ENCODE assay signal across 8 cellular contexts in genomic region chr9:137590469-137591383, GRCh38. TPM values are rescaled to one million over a fixed set of nuclear protein-coding genes. Genes with fewer than 3 reads are reported as not detected.
DNase-seq lines count a peak whose midpoint lies in the region; ATAC-seq, FAIRE-seq and TF ChIP-seq lines count a peak whose summit lies in the region.

Gene ZMYND19 (minus strand): TSS chr9:137590512. CDS start chr9:137590263, 249 bp downstream.

- no peak within 1 kb of the TSS for H2BK15ac ChIP-seq in H1 (ENCODE audit: low read length)

- WGBS in H1 (ENCODE audit: extremely low coverage in 1 of 2, insufficient coverage in 1 of 2, insufficient read length in 1 of 2, insufficient replicate concordance in 2 of 2, low coverage in 1 of 2, low lambda C conversion rate in 2 of 2, missing lambda C conversion rate in 1 of 2), 2 experiments = 2% methylated on average over 20 of the region's 113 CpGs; no CpG with 5 or more reads in 1 of the 2 experiments

- peak within 1 kb of the TSS; percentile 77; the same call in 1 of the 2 replicates for H2AFZ ChIP-seq in H1 (ENCODE audit: low read length)

- peaks cover 0 to 22% of the 10 kb centered on the region in 2 experiments; a peak in 2 of 4 replicates for H3K79me2 ChIP-seq in H1 (ENCODE audit: control insufficient read depth in 1 of 2, insufficient read depth in 2 of 2, low read length in 2 of 2)

- peak within 1 kb of the TSS; percentile 90 for H3K27ac Mint-ChIP-seq in CD8-positive, alpha-beta T cell

- H3K23ac ChIP-seq in H1 (ENCODE audit: insufficient read length) = no peak within 1 kb of the TSS

- peak within 1 kb of the TSS; percentile 75 for H3K4ac ChIP-seq in H1 (replicated peaks; ENCODE audit: insufficient read length, low read depth, low read length)

- H3K36me3 Mint-ChIP-seq in CD8-positive, alpha-beta T cell = peaks cover 24% of the 10 kb centered on the region

- peaks cover 18% of the 10 kb centered on the region for H3K79me1 ChIP-seq in H1 (ENCODE audit: low read depth, low read length)

- POLR2A ChIA-PET in CD8-positive, alpha-beta T cell (lab: Charles Lee) = interaction anchor here (0.9 to 2.1 kb wide), 3 partner anchors 12 to 28 kb away, joined by 3 to 7 read pairs (median 4); partner anchors contain the start of genes DPH7 and EHMT1
- POLR2A ChIA-PET in H1 (lab: Charles Lee; ENCODE audit: partially characterized antibody) = interaction anchor here (0.8 to 6.2 kb wide), 9 partner anchors 9 to 76 kb away, joined by 3 to 45 read pairs (median 4); partner anchors contain the start of genes DPH7 and EHMT1

- H4K8ac ChIP-seq in H1 (ENCODE audit: extremely low read depth, insufficient read depth, low read length) = peak within 1 kb of the TSS; percentile 84

- H3K4me3 ChIP-seq in CD8-positive, alpha-beta T cell (ENCODE audit: low read depth, low read length) = peak within 1 kb of the TSS; percentile 61
- peak within 1 kb of the TSS; percentile 82 to 96 (median 86) for H3K4me3 ChIP-seq in H1 (ENCODE audit: extremely low read depth in 1 of 4, insufficient read depth in 2 of 4, low read depth in 3 of 4, low read length in 4 of 4)

- no peaks in the 10 kb centered on the region for H3K9me3 ChIP-seq in CD8-positive, alpha-beta T cell (ENCODE audit: low read length)
- H3K9me3 ChIP-seq in H1 (ENCODE audit: insufficient read depth in 2 of 2, low read depth in 1 of 2, low read length in 1 of 2) = no peaks in the 10 kb centered on the region

- no peak within 1 kb of the TSS for H4K5ac ChIP-seq in H1 (ENCODE audit: insufficient read length, low read depth, low read length)

- ATAC-seq in CD8-positive, alpha-beta T cell = peak; percentile 98
- ATAC-seq in GM19468 (IDR thresholded peaks at IDR 0.05; ENCODE audit: extremely low read depth, unreplicated experiment) = peak; percentile 57

- no peaks in the 10 kb centered on the region for H3K27me3 ChIP-seq in CD8-positive, alpha-beta T cell (ENCODE audit: insufficient read depth, low read length)
- no peaks in the 10 kb centered on the region; a peak in 1 of 7 replicates for H3K27me3 ChIP-seq in H1 (replicated peaks in 1 of 4; ENCODE audit: control insufficient read depth in 3 of 4, extremely low read depth in 1 of 4, insufficient read depth in 3 of 4, low read length in 3 of 4)

- no peaks in the 10 kb centered on the region for H3K9me3 Mint-ChIP-seq in CD8-positive, alpha-beta T cell

- TF ChIP-seq RAD21 in H1 (IDR thresholded peaks at IDR 0.05 in 1 of 2, conservative IDR thresholded peaks at IDR 0.05 in 1 of 2; ENCODE audit: low read depth in 2 of 2, low read length in 2 of 2) = no peak

- peak within 1 kb of the TSS; percentile 66 to 93 (median 74) for H3K9ac ChIP-seq in H1 (replicated peaks in 1 of 4; ENCODE audit: extremely low read depth in 1 of 4, low read depth in 3 of 4, low read length in 3 of 4)

- CTCF ChIA-PET in CD8-positive, alpha-beta T cell (lab: Charles Lee) = interaction anchor here (0.6 to 2.9 kb wide), 3 partner anchors 10 to 38 kb away, joined by 3 to 12 read pairs (median 3); partner anchors contain the start of gene DPH7
- CTCF ChIA-PET in H1 (lab: Charles Lee; ENCODE audit: partially characterized antibody) = interaction anchor here (0.6 to 1.5 kb wide), 6 partner anchors 9 to 99 kb away, joined by 3 to 5 read pairs (median 4); partner anchors contain the start of gene ARRDC1

- H2BK5ac ChIP-seq in H1 (ENCODE audit: low read depth, low read length) = no peak within 1 kb of the TSS

- no peak within 1 kb of the TSS for H4K91ac ChIP-seq in H1 (replicated peaks; ENCODE audit: insufficient read length, low read length)

- no peak for TF ChIP-seq CTCF in CD8-positive, alpha-beta T cell (IDR thresholded peaks at IDR 0.05)
- no peak for TF ChIP-seq CTCF in H1 (IDR thresholded peaks at IDR 0.05; ENCODE audit: control extremely low read depth in 1 of 3, insufficient read depth in 1 of 3, low read depth in 1 of 3, low read length in 3 of 3)

- no peak within 1 kb of the TSS for H3K14ac ChIP-seq in H1 (ENCODE audit: insufficient read length)

- H2BK120ac ChIP-seq in H1 (replicated peaks; ENCODE audit: low read depth, low read length) = no peak within 1 kb of the TSS

- H3K36me3 ChIP-seq in CD8-positive, alpha-beta T cell (ENCODE audit: insufficient read depth, low read length) = peaks cover 8% of the 10 kb centered on the region
- peaks cover 23 to 30% (median 25%) of the 10 kb centered on the region in 4 experiments for H3K36me3 ChIP-seq in H1 (ENCODE audit: control insufficient read depth in 2 of 4, insufficient read depth in 4 of 4, low read length in 3 of 4)

- H2BK12ac ChIP-seq in H1 (ENCODE audit: low read depth, low read length) = no peak within 1 kb of the TSS; the same call in 1 of the 2 replicates

- peak in 1 of 2 experiments; percentile 56; a peak in 2 of 3 replicates for TF ChIP-seq POLR2A in H1 (IDR thresholded peaks at IDR 0.05; ENCODE audit: control extremely low read depth in 1 of 2, low read depth in 2 of 2, low read length in 2 of 2)

- peak within 1 kb of the TSS; percentile 93 for H3K4me3 Mint-ChIP-seq in CD8-positive, alpha-beta T cell

- peak; percentile 78 to 95 (median 87) for DNase-seq in CD8-positive, alpha-beta T cell
- peak; percentile 39 for DNase-seq in HS-5 (ENCODE audit: low read depth)
- DNase-seq in NOMO-1 (lab: John Stamatoyannopoulos, UW; ENCODE audit: unreplicated experiment in 2 of 2) = peak; percentile 94 to 96
- DNase-seq in activated CD8-positive, alpha-beta memory T cell treated with anti-CD3 and anti-CD28 coated beads for 24 hours = peak; percentile 96
- peak in 1 of 2 experiments; percentile 94 for DNase-seq in H1 (ENCODE audit: low read depth in 1 of 2, low spot score in 2 of 2)
- DNase-seq in mesenteric fat pad (ENCODE audit: low spot score) = peak; percentile 98
- peak; percentile 76 for DNase-seq in stimulated activated CD8-positive, alpha-beta memory T cell treated with anti-CD3 and anti-CD28 coated beads, Interleukin-15, amount 100 ng/mL, for 1 hour (ENCODE audit: low read depth)

- peaks cover 8% of the 10 kb centered on the region; the same call in 1 of the 2 replicates for H3K23me2 ChIP-seq in H1 (ENCODE audit: low read depth, low read length)

- H3K4me2 ChIP-seq in H1 (ENCODE audit: insufficient read depth in 1 of 2, low read depth in 2 of 2, low read length in 2 of 2) = peak within 1 kb of the TSS; percentile 91 to 99

- H2BK20ac ChIP-seq in H1 (ENCODE audit: low read length) = no peak within 1 kb of the TSS

- peaks cover 17 to 24% of the 10 kb centered on the region in 2 experiments for H4K20me1 ChIP-seq in H1 (replicated peaks in 1 of 2; ENCODE audit: control insufficient read depth in 1 of 2, insufficient read depth in 2 of 2, low read length in 2 of 2)

- H3K27me3 Mint-ChIP-seq in CD8-positive, alpha-beta T cell (ENCODE audit: low read depth) = no peaks in the 10 kb centered on the region

- H3K4me1 ChIP-seq in CD8-positive, alpha-beta T cell (ENCODE audit: insufficient read depth, low read length) = peaks cover 15% of the 10 kb centered on the region
- peaks cover 0 to 7% (median 5%) of the 10 kb centered on the region in 4 experiments; a peak in 5 of 7 replicates for H3K4me1 ChIP-seq in H1 (replicated peaks in 1 of 4; ENCODE audit: control insufficient read depth in 3 of 4, insufficient read depth in 4 of 4, low read length in 3 of 4)

- no peak for FAIRE-seq in H1 (lab: Jason Lieb, UNC)

- no peak for TF ChIP-seq EP300 in H1 (IDR thresholded peaks at IDR 0.05; ENCODE audit: borderline replicate concordance in 1 of 2, low read depth in 2 of 2, low read length in 2 of 2)

- 0 out of 2 replicates have a peak within 1 kb of the TSS, but pooled peaks have one; percentile 39 for H2AK5ac ChIP-seq in H1 (ENCODE audit: low read depth, low read length)

- peak within 1 kb of the TSS; percentile 38 for H3K18ac ChIP-seq in H1 (ENCODE audit: extremely low read depth, low read length)

- H3K4me1 Mint-ChIP-seq in CD8-positive, alpha-beta T cell (ENCODE audit: low read depth) = peaks cover 12% of the 10 kb centered on the region

- intact Hi-C loops in CD8-positive, alpha-beta T cell (cut with DNase I, micrococcal nuclease) = loop anchor here (1.0 kb wide), 3 partner anchors 15 to 39 kb away; partner anchors contain the start of genes ARRDC1 (in 2 of the 2) and MRPL41 (in 2 of the 2)

- H3K27ac ChIP-seq in CD8-positive, alpha-beta T cell (ENCODE audit: low read depth, low read length) = no peak within 1 kb of the TSS
- peak within 1 kb of the TSS; percentile 45; the same call in 1 of the 2 replicates for H3K27ac ChIP-seq in H1 (ENCODE audit: low read depth, low read length)

- no peak within 1 kb of the TSS for H3K56ac ChIP-seq in H1 (replicated peaks; ENCODE audit: insufficient read length, low read depth, low read length)

TF ChIP-seq in H1, 55 proteins besides CTCF, POLR2A, EP300 and RAD21 (continues in another document):
- TF ChIP-seq RXRA (IDR thresholded peaks at IDR 0.05; ENCODE audit: insufficient read depth, low read depth, low read length) (no peak), TAF1 (IDR thresholded peaks at IDR 0.05; ENCODE audit: low read depth, low read length) (peak; percentile 80), TBP (IDR thresholded peaks at IDR 0.05; ENCODE audit: low read depth, low read length) (peak; percentile 52; the same call in 1 of the 2 replicates), RNF2 (IDR thresholded peaks at IDR 0.05; ENCODE audit: borderline replicate concordance, low read depth, low read length, missing control alignments, poor library complexity, severe bottlenecking) (no peak), ASH2L (IDR thresholded peaks at IDR 0.05; ENCODE audit: low read length) (peak; percentile 35), FOSL1 (IDR thresholded peaks at IDR 0.05; ENCODE audit: insufficient read depth, low read depth, low read length) (peak; percentile 77; the same call in 1 of the 2 replicates), PHF8 (conservative IDR thresholded peaks at IDR 0.05; ENCODE audit: low read depth, low read length) (peak; percentile 67), POLR2AphosphoS5 (IDR thresholded peaks at IDR 0.05; ENCODE audit: low read depth, low read length) (peak; percentile 67), EGR1 (IDR thresholded peaks at IDR 0.05; ENCODE audit: borderline replicate concordance, low read depth, low read length) (no peak), CREB1 (IDR thresholded peaks at IDR 0.05) (peak; percentile 85), KDM4A (IDR thresholded peaks at IDR 0.05; ENCODE audit: low read depth, low read length, severe bottlenecking) (peak; percentile 14)

RNA-seq across cellular contexts. Expression of gene ZMYND19, which starts in this region (rescaled TPM):
- 10 to 100 TPM in 1 of 2 experiments, 1 to 10 TPM in 1; 9.0 to 10.3 TPM for total RNA-seq in CD8-positive, alpha-beta T cell
- total RNA-seq in H1 (2021; fragmentation: NEBNext Ultra II Directional; extraction: Animal tissue kit (Norgen Biotek cat#: 25700)) = 58.5 and 58.7 TPM in 2 replicates
- polyA plus RNA-seq in H1 (2011; rRNA removed) = 42.4 and 54.0 TPM in 2 replicates
- polyA plus RNA-seq in H1 (2011; cell fraction: cytosol; rRNA removed) = 52.3 TPM
- 115 TPM for polyA plus RNA-seq in H1 (2011; cell fraction: nucleus; rRNA removed)
- 39.3 to 52.7 TPM (median 47.8 TPM) in 4 replicates for polyA plus RNA-seq in H1 (2012, experiment 1 of 2)
- 48.7 TPM for polyA plus RNA-seq in H1 (2012, experiment 2 of 2)
- 33.0 TPM for polyA plus RNA-seq in H1 (2013, experiment 1 of 2)
- 34.1 TPM for polyA plus RNA-seq in H1 (2013, experiment 2 of 2)
- polyA minus RNA-seq in H1 (2011; rRNA and poly(A)+ RNA removed) = 21.5 and 21.8 TPM in 2 replicates
- 23.3 TPM for polyA minus RNA-seq in H1 (2011; cell fraction: cytosol; rRNA and poly(A)+ RNA removed)
- 31.8 TPM for polyA minus RNA-seq in H1 (2011; cell fraction: nucleus; rRNA and poly(A)+ RNA removed)
- total RNA-seq in mesenteric fat pad = 18.6 TPM
